Comparison of ENCODE assay signal across 8 cellular contexts in genomic region chr6:79076881-79077641, GRCh38. TPM values are rescaled to one million over a fixed set of nuclear protein-coding genes. Genes with fewer than 3 reads are reported as not detected.
DNase-seq lines count a peak whose midpoint lies in the region; ATAC-seq, FAIRE-seq and TF ChIP-seq lines count a peak whose summit lies in the region.

No MANE protein-coding gene starts in this region.

- H2AK5ac ChIP-seq in H1 (ENCODE audit: low read depth, low read length) = no peak overlapping the region

- DNase-seq in Caco-2 = peak; percentile 88 to 90
- peak; percentile 70 for DNase-seq in HTR-8/SVneo (ENCODE audit: insufficient read length, low spot score)
- DNase-seq in NOMO-1 (lab: John Stamatoyannopoulos, UW; ENCODE audit: unreplicated experiment in 2 of 2) = peak; percentile 84 to 90
- DNase-seq in activated CD8-positive, alpha-beta memory T cell treated with anti-CD3 and anti-CD28 coated beads, Interleukin-2, amount 10 ng/mL, durations not matched to agents 7 days and 5 days = peak; percentile 90
- peak; percentile 75 to 88 for DNase-seq in H1 (ENCODE audit: low read depth in 1 of 2, low spot score in 2 of 2)
- peak; percentile 98 for DNase-seq in mesenteric fat pad (ENCODE audit: low spot score)
- peak; percentile 86 for DNase-seq in stimulated activated CD8-positive, alpha-beta memory T cell treated with anti-CD3 and anti-CD28 coated beads, Interleukin-12 subunit alpha, Interleukin-12 subunit beta, amount 100 ng/mL, for 4 hours (ENCODE audit: low read depth)

- no peak overlapping the region for H2BK20ac ChIP-seq in H1 (ENCODE audit: low read length)

- no peak overlapping the region for H2AFZ ChIP-seq in H1 (ENCODE audit: low read length)

- no peak overlapping the region for H3K4ac ChIP-seq in H1 (replicated peaks; ENCODE audit: insufficient read length, low read depth, low read length)

- CTCF ChIA-PET in Caco-2 (lab: Charles Lee) (no interaction called here), H1 (lab: Charles Lee; ENCODE audit: partially characterized antibody) (interaction anchor here (0.6 to 0.8 kb wide), 2 partner anchors 10 to 622 kb away, joined by 3 read pairs; no protein-coding TSS in a partner anchor)
- CTCF ChIA-PET in activated CD8-positive, alpha-beta memory T cell treated with anti-CD3 and anti-CD28 coated beads, Interleukin-2, amount 10 ng/mL, durations not matched to agents 7 days and 5 days (lab: Charles Lee) = interaction anchor here (0.6 to 1.0 kb wide), 3 partner anchors 28 to 158 kb away, joined by 3 to 4 read pairs (median 3); no protein-coding TSS in a partner anchor

- H3K9me3 ChIP-seq in Caco-2 = no peaks in the 10 kb centered on the region
- H3K9me3 ChIP-seq in H1 (ENCODE audit: insufficient read depth in 2 of 2, low read depth in 1 of 2, low read length in 1 of 2) = no peaks in the 10 kb centered on the region

- H3K27ac ChIP-seq in H1 (ENCODE audit: low read depth, low read length) = peak overlapping the region; percentile 47; the same call in 1 of the 2 replicates

- H3K4me1 Mint-ChIP-seq in Caco-2 (ENCODE audit: low read depth, unreplicated experiment) = peaks cover 7% of the 10 kb centered on the region
- H3K4me1 Mint-ChIP-seq in activated CD8-positive, alpha-beta memory T cell treated with anti-CD3 and anti-CD28 coated beads, Interleukin-2, amount 10 ng/mL, durations not matched to agents 7 days and 5 days = peaks cover 47% of the 10 kb centered on the region

- H4K8ac ChIP-seq in H1 (ENCODE audit: extremely low read depth, insufficient read depth, low read length) = no peak overlapping the region; the same call in none of the 2 replicates

- peak overlapping the region; percentile 44 to 68 for H3K4me2 ChIP-seq in H1 (ENCODE audit: insufficient read depth in 1 of 2, low read depth in 2 of 2, low read length in 2 of 2)

- H3K18ac ChIP-seq in H1 (ENCODE audit: extremely low read depth, low read length) = 0 out of 2 replicates have a peak overlapping the region, but pooled peaks have one; percentile 36

- no peaks in the 10 kb centered on the region for H3K27me3 Mint-ChIP-seq in Caco-2 (ENCODE audit: insufficient read depth, unreplicated experiment)
- peaks cover 9% of the 10 kb centered on the region for H3K27me3 Mint-ChIP-seq in activated CD8-positive, alpha-beta memory T cell treated with anti-CD3 and anti-CD28 coated beads, Interleukin-2, amount 10 ng/mL, durations not matched to agents 7 days and 5 days

- no TSS peak for BruUV-seq in Caco-2 (replicated peaks; lab: Mats Ljungman, UMichigan)

- FAIRE-seq in HTR-8/SVneo (lab: Jason Lieb, UNC) (peak; percentile 65), H1 (lab: Jason Lieb, UNC) (no peak)

- H3K27me3 ChIP-seq in Caco-2 (replicated peaks; ENCODE audit: control insufficient read depth, insufficient read depth, low read length) = no peaks in the 10 kb centered on the region
- H3K27me3 ChIP-seq in H1 (replicated peaks in 1 of 4; ENCODE audit: control insufficient read depth in 3 of 4, extremely low read depth in 1 of 4, insufficient read depth in 3 of 4, low read length in 3 of 4) = peaks cover 0 to 1% (median 0%) of the 10 kb centered on the region in 4 experiments; a peak in 1 of 7 replicates

- peak overlapping the region; percentile 75 for H3K56ac ChIP-seq in H1 (replicated peaks; ENCODE audit: insufficient read length, low read depth, low read length)

- no peak for TF ChIP-seq EP300 in H1 (IDR thresholded peaks at IDR 0.05; ENCODE audit: borderline replicate concordance in 1 of 2, low read depth in 2 of 2, low read length in 2 of 2)

- peak overlapping the region; percentile 79 for H3K4me3 ChIP-seq in Caco-2 (ENCODE audit: low read depth, low read length)
- peak overlapping the region; percentile 66 to 98 (median 81) for H3K4me3 ChIP-seq in H1 (ENCODE audit: extremely low read depth in 1 of 4, insufficient read depth in 2 of 4, low read depth in 3 of 4, low read length in 4 of 4)

- ATAC-seq in GM21381 (IDR thresholded peaks at IDR 0.05; ENCODE audit: unreplicated experiment) = peak; percentile 47
- ATAC-seq in activated CD8-positive, alpha-beta memory T cell treated with anti-CD3 and anti-CD28 coated beads, Interleukin-2, amount 10 ng/mL, durations not matched to agents 7 days and 5 days = peak; percentile 51

- POLR2A ChIA-PET in Caco-2 (lab: Charles Lee) = interaction anchor here (0.6 kb wide), 2 partner anchors 76 to 107 kb away, joined by 3 read pairs; no protein-coding TSS in a partner anchor
- POLR2A ChIA-PET in H1 (lab: Charles Lee; ENCODE audit: partially characterized antibody) = interaction anchor here (0.8 to 4.0 kb wide), 11 partner anchors 9 to 799 kb away, joined by 3 to 20 read pairs (median 5); no protein-coding TSS in a partner anchor

- 0 out of 4 replicates have a peak, but pooled peaks of 1 of the 2 experiments have one; percentile 1 for TF ChIP-seq RAD21 in H1 (IDR thresholded peaks at IDR 0.05 in 1 of 2, conservative IDR thresholded peaks at IDR 0.05 in 1 of 2; ENCODE audit: low read depth in 2 of 2, low read length in 2 of 2)

- H3K4me1 ChIP-seq in Caco-2 = no peaks in the 10 kb centered on the region; the same call in 1 of the 2 replicates
- H3K4me1 ChIP-seq in H1 (replicated peaks in 1 of 4; ENCODE audit: control insufficient read depth in 3 of 4, insufficient read depth in 4 of 4, low read length in 3 of 4) = peaks cover 0 to 12% (median 0%) of the 10 kb centered on the region in 4 experiments; a peak in 1 of 7 replicates

- intact Hi-C loops in Caco-2 (cut with micrococcal nuclease; ENCODE audit: unreplicated experiment) = loop anchor here (1.0 kb wide), 1 partner anchor 224 kb away; no protein-coding TSS in a partner anchor

- H3K14ac ChIP-seq in H1 (ENCODE audit: insufficient read length) = no peak overlapping the region

- peaks cover 28% of the 10 kb centered on the region for H3K36me3 Mint-ChIP-seq in Caco-2 (ENCODE audit: insufficient read depth, unreplicated experiment)
- peaks cover 26% of the 10 kb centered on the region for H3K36me3 Mint-ChIP-seq in activated CD8-positive, alpha-beta memory T cell treated with anti-CD3 and anti-CD28 coated beads, Interleukin-2, amount 10 ng/mL, durations not matched to agents 7 days and 5 days

- TF ChIP-seq CTCF in Caco-2 (IDR thresholded peaks at IDR 0.05; ENCODE audit: insufficient read depth in 1 of 2, low read depth in 1 of 2, low read length in 1 of 2, severe bottlenecking in 1 of 2, unreplicated experiment in 1 of 2) = no peak
- no peak for TF ChIP-seq CTCF in H1 (IDR thresholded peaks at IDR 0.05; ENCODE audit: control extremely low read depth in 1 of 3, insufficient read depth in 1 of 3, low read depth in 1 of 3, low read length in 3 of 3)

- H2BK12ac ChIP-seq in H1 (ENCODE audit: low read depth, low read length) = no peak overlapping the region

- no peak overlapping the region; the same call in 1 of the 2 replicates for H2BK5ac ChIP-seq in H1 (ENCODE audit: low read depth, low read length)

- peaks cover 3% of the 10 kb centered on the region for H3K23me2 ChIP-seq in H1 (ENCODE audit: low read depth, low read length)

- no peaks in the 10 kb centered on the region for H3K36me3 ChIP-seq in Caco-2 (ENCODE audit: control insufficient read depth, insufficient read depth, low read length)
- H3K36me3 ChIP-seq in H1 (ENCODE audit: control insufficient read depth in 2 of 4, insufficient read depth in 4 of 4, low read length in 3 of 4) = peaks cover 0 to 7% (median 0%) of the 10 kb centered on the region in 4 experiments; a peak in 2 of 8 replicates

- H3K23ac ChIP-seq in H1 (ENCODE audit: insufficient read length) = no peak overlapping the region

- H4K20me1 ChIP-seq in H1 (replicated peaks in 1 of 2; ENCODE audit: control insufficient read depth in 1 of 2, insufficient read depth in 2 of 2, low read length in 2 of 2) = peaks cover 3 to 5% of the 10 kb centered on the region in 2 experiments

- no peak overlapping the region for H2BK15ac ChIP-seq in H1 (ENCODE audit: low read length)

- H3K27ac Mint-ChIP-seq in Caco-2 (ENCODE audit: unreplicated experiment) = peak overlapping the region; percentile 81
- peak overlapping the region; percentile 90 for H3K27ac Mint-ChIP-seq in activated CD8-positive, alpha-beta memory T cell treated with anti-CD3 and anti-CD28 coated beads, Interleukin-2, amount 10 ng/mL, durations not matched to agents 7 days and 5 days

- peak overlapping the region; percentile 79 for H4K91ac ChIP-seq in H1 (replicated peaks; ENCODE audit: insufficient read length, low read length)

- no peaks in the 10 kb centered on the region for H3K79me1 ChIP-seq in H1 (ENCODE audit: low read depth, low read length)

- WGBS in H1 (ENCODE audit: extremely low coverage in 1 of 2, insufficient coverage in 1 of 2, insufficient read length in 1 of 2, insufficient replicate concordance in 2 of 2, low coverage in 1 of 2, low lambda C conversion rate in 2 of 2, missing lambda C conversion rate in 1 of 2), 2 experiments = 2% methylated on average over 53 of the region's 78 CpGs; no CpG with 5 or more reads in 1 of the 2 experiments

- TF ChIP-seq POLR2A in H1 (IDR thresholded peaks at IDR 0.05; ENCODE audit: control extremely low read depth in 1 of 2, low read depth in 2 of 2, low read length in 2 of 2) = peak; percentile 65 to 88

- H3K9me3 Mint-ChIP-seq in Caco-2 (ENCODE audit: unreplicated experiment) = no peaks in the 10 kb centered on the region
- no peaks in the 10 kb centered on the region for H3K9me3 Mint-ChIP-seq in activated CD8-positive, alpha-beta memory T cell treated with anti-CD3 and anti-CD28 coated beads, Interleukin-2, amount 10 ng/mL, durations not matched to agents 7 days and 5 days (ENCODE audit: low read depth)

- H2BK120ac ChIP-seq in H1 (replicated peaks; ENCODE audit: low read depth, low read length) = no peak overlapping the region

- H3K79me2 ChIP-seq in H1 (ENCODE audit: control insufficient read depth in 1 of 2, insufficient read depth in 2 of 2, low read length in 2 of 2) = peaks cover 4 to 47% of the 10 kb centered on the region in 2 experiments; a peak in 3 of 4 replicates

- H3K4me3 Mint-ChIP-seq in Caco-2 (ENCODE audit: unreplicated experiment) = peak overlapping the region; percentile 88
- peak overlapping the region; percentile 78 for H3K4me3 Mint-ChIP-seq in activated CD8-positive, alpha-beta memory T cell treated with anti-CD3 and anti-CD28 coated beads, Interleukin-2, amount 10 ng/mL, durations not matched to agents 7 days and 5 days

- H4K5ac ChIP-seq in H1 (ENCODE audit: insufficient read length, low read depth, low read length) = peak overlapping the region; percentile 72

- H3K9ac ChIP-seq in H1 (replicated peaks in 1 of 4; ENCODE audit: extremely low read depth in 1 of 4, low read depth in 3 of 4, low read length in 3 of 4) = peak overlapping the region; percentile 56 to 99 (median 82)

RNA-seq across cellular contexts. Expression of gene PHIP, which starts 1.0 kb away (rescaled TPM):
- total RNA-seq in Caco-2 (2022) (31.2 and 32.6 TPM in 2 replicates), mesenteric fat pad (21.8 TPM)
- 10 to 100 TPM; 36.0 to 36.8 TPM for total RNA-seq in activated CD8-positive, alpha-beta memory T cell treated with anti-CD3 and anti-CD28 coated beads, Interleukin-2, amount 10 ng/mL, durations not matched to agents 7 days and 5 days
- 54.2 and 56.2 TPM in 2 replicates for total RNA-seq in H1 (2021; fragmentation: NEBNext Ultra II Directional; extraction: Animal tissue kit (Norgen Biotek cat#: 25700))
- polyA plus RNA-seq in H1 (2011; rRNA removed) = 5.1 and 7.3 TPM in 2 replicates
- 10.3 TPM for polyA plus RNA-seq in H1 (2011; cell fraction: cytosol; rRNA removed)
- 14.7 TPM for polyA plus RNA-seq in H1 (2011; cell fraction: nucleus; rRNA removed)
- 15.0 to 30.6 TPM (median 18.4 TPM) in 4 replicates for polyA plus RNA-seq in H1 (2012, experiment 1 of 2)
- polyA plus RNA-seq in H1 (2012, experiment 2 of 2) = 1.6 TPM
- polyA plus RNA-seq in H1 (2013, experiment 1 of 2) = 25.2 TPM
- 21.2 TPM for polyA plus RNA-seq in H1 (2013, experiment 2 of 2)
- 46.0 and 65.2 TPM in 2 replicates for polyA minus RNA-seq in H1 (2011; rRNA and poly(A)+ RNA removed)
- 33.5 TPM for polyA minus RNA-seq in H1 (2011; cell fraction: cytosol; rRNA and poly(A)+ RNA removed)
- polyA minus RNA-seq in H1 (2011; cell fraction: nucleus; rRNA and poly(A)+ RNA removed) = 141 TPM

Comparison
In these comparisons a context has a peak if more than half of its experiments do, and no peak if none do; other contexts are left out.
1. Peak in every context shown above with its lines: DNase-seq, ATAC-seq, H3K4me3 ChIP-seq and H3K27ac ChIP-seq.